8 cellular contexts compared by ENCODE assay signal in genomic region chr4:150960818-150961217, GRCh38. TPM values are rescaled to one million over a fixed set of nuclear protein-coding genes. Genes with fewer than 3 reads are reported as not detected.
DNase-seq lines count a peak whose midpoint lies in the region; ATAC-seq lines count a peak whose summit lies in the region.

No MANE protein-coding gene starts in this region.

- H3K36me3 ChIP-seq in iPS DF 6.9 (ENCODE audit: control insufficient read depth, insufficient read depth, low read length): peaks cover 4% of the 10 kb centered on the region; the same call in 1 of the 2 replicates

- H3K4me3 ChIP-seq in iPS DF 6.9 (ENCODE audit: low read length): no peak overlapping the region

- no peaks in the 10 kb centered on the region for H3K27me3 ChIP-seq in iPS DF 6.9 (ENCODE audit: control insufficient read depth, insufficient read depth, low read length)

- no CpG with 5 or more reads among the region's 2 CpGs for WGBS in iPS DF 6.9 (ENCODE audit: insufficient coverage, insufficient read length)

- H3K9me3 ChIP-seq in iPS DF 6.9 (ENCODE audit: control insufficient read depth, insufficient read depth, low read length): peaks cover 5% of the 10 kb centered on the region; the same call in 1 of the 2 replicates

- peak; percentile 9 for DNase-seq in activated T-cell treated with anti-CD3 and anti-CD28 coated beads for 1 hour (ENCODE audit: low read depth)
- DNase-seq in activated T-cell treated with anti-CD3 and anti-CD28 coated beads, Interleukin-2, amount 50 U/mL, for 1 hour: no peak
- peak; percentile 15 for DNase-seq in M059J (ENCODE audit: low read depth)
- peak; percentile 24 for DNase-seq in activated T-cell treated with anti-CD3 and anti-CD28 coated beads for 4 hours
- peak; percentile 35 for DNase-seq in iPS DF 6.9 (ENCODE audit: low read depth, low spot score)
- DNase-seq in NCI-H2196 treated with DMSO at 0.1 percent for 48 hours (lab: John Stamatoyannopoulos, UW; ENCODE audit: unreplicated experiment): no peak
- DNase-seq in DMS79 treated with DMSO at 0.1 percent for 48 hours (lab: John Stamatoyannopoulos, UW): no peak

- no peaks in the 10 kb centered on the region for H3K4me1 ChIP-seq in iPS DF 6.9 (ENCODE audit: control insufficient read depth, insufficient read depth, low read length)

- no peak overlapping the region for H3K27ac ChIP-seq in iPS DF 6.9 (ENCODE audit: low read length)

- no peak for ATAC-seq in HG02623 (IDR thresholded peaks at IDR 0.05; ENCODE audit: unreplicated experiment)

RNA-seq across cellular contexts. Expression of gene LRBA, which starts 54.3 kb away (rescaled TPM):
- 14.0 and 28.9 TPM in 2 replicates for total RNA-seq in M059J (2014; rRNA removed; shearing (Covaris generic))

Comparison
In these comparisons a context has a peak if more than half of its experiments do, and no peak if none do; other contexts are left out.
1. DNase-seq: peak in activated T-cell treated with anti-CD3 and anti-CD28 coated beads for 1 hour (single experiment), M059J (single experiment), activated T-cell treated with anti-CD3 and anti-CD28 coated beads for 4 hours (single experiment) and iPS DF 6.9 (single experiment); none in activated T-cell treated with anti-CD3 and anti-CD28 coated beads, Interleukin-2, amount 50 U/mL, for 1 hour (single experiment), NCI-H2196 treated with DMSO at 0.1 percent for 48 hours (single experiment) and DMS79 treated with DMSO at 0.1 percent for 48 hours (single experiment).